Comparison of ENCODE assay signal across 18 cellular contexts in the genomic region with DNA sequence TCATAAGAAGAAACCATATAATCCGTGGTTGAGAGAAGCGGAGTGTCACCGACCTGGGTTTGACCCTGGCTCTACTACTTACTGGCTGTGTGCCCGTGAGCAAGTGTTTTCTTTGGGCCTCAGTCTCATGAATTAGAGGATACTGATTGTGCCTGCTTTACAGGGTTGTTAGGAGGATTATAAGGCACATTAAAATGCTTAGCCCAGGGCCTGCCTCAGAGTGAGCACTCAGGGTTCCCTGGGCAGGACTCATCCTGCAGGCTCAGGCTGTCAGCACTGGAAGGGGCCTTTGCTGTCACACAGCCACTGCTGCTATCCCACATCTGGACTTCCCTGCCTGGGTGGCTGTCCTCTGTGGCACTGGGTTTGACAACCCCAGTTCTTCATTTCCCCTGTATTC. TPM values are rescaled to one million over a fixed set of nuclear protein-coding genes. Genes with fewer than 3 reads are reported as not detected.
A peak's percentile ranks its signal among the peaks of the same experiment; 100 is the strongest.
DNase-seq lines count a peak whose midpoint lies in the region; ATAC-seq and TF ChIP-seq lines count a peak whose summit lies in the region.
"Had no signal": no experiment of that assay in that cellular context is flagged by ENCODE, and none has a peak within 500 bp of the region (broad histone marks: within the 10 kb centered on the region; RNA-seq: fewer than 3 reads in every experiment).

No MANE protein-coding gene starts in this region.

- H3K9me3 ChIP-seq in heart left ventricle (no peaks in the 10 kb centered on the region), osteoblast (ENCODE audit: low read depth, low read length) (no peaks in the 10 kb centered on the region)

- peak overlapping the region; percentile 25 for H3K4me2 ChIP-seq in osteoblast (ENCODE audit: insufficient read depth, low read length)
- H3K4me2 ChIP-seq: PC-9 had no signal

- peak overlapping the region in 9 of 12 donors; percentile 12 to 71 (median 46) for H3K27ac ChIP-seq in heart left ventricle
- no peak overlapping the region for H3K27ac ChIP-seq in osteoblast (ENCODE audit: low read depth, low read length)
- H3K27ac ChIP-seq: PC-9 had no signal

- no peaks in the 10 kb centered on the region for H4K20me1 ChIP-seq in osteoblast (ENCODE audit: insufficient read depth, low read length)

- TF ChIP-seq POLR2A in heart left ventricle (IDR thresholded peaks at IDR 0.05) = no peak

- H3K36me3 Mint-ChIP-seq in activated T-cell treated with anti-CD3 and anti-CD28 coated beads, Interleukin-2, amount 50 U/mL, for 24 hours (ENCODE audit: low read depth) = no peaks in the 10 kb centered on the region
- H3K36me3 Mint-ChIP-seq: CD4-positive, CD25-positive, alpha-beta regulatory T cell; stimulated activated naive B cell treated with anti-CD40 and anti-IgM and Interleukin-4, amounts not matched to agents 10 μg/mL and 1 μg/mL and 100 μg/mL, for 72 hours had no signal

- no peaks in the 10 kb centered on the region for H3K9me3 Mint-ChIP-seq in activated T-cell treated with anti-CD3 and anti-CD28 coated beads, Interleukin-2, amount 50 U/mL, for 24 hours
- H3K9me3 Mint-ChIP-seq: activated T-helper 2 cell treated with anti-CD3 and anti-CD28 coated beads, Interferon-gamma antibody, Interleukin-2, Interleukin-4, amounts not matched to agents 10 μg/mL and 5 μg/mL and 100 μg/mL, durations not matched to agents 14 hours and 24 hours and 36 hours; CD4-positive, CD25-positive, alpha-beta regulatory T cell; stimulated activated naive B cell treated with anti-CD40 and anti-IgM and Interleukin-4, amounts not matched to agents 10 μg/mL and 1 μg/mL and 100 μg/mL, for 72 hours had no signal

- H3K4me3 Mint-ChIP-seq in activated T-cell treated with anti-CD3 and anti-CD28 coated beads, Interleukin-2, amount 50 U/mL, for 24 hours = no peak overlapping the region
- H3K4me3 Mint-ChIP-seq: CD4-positive, CD25-positive, alpha-beta regulatory T cell; stimulated activated naive B cell treated with anti-CD40 and anti-IgM and Interleukin-4, amounts not matched to agents 10 μg/mL and 1 μg/mL and 100 μg/mL, for 72 hours had no signal

- no peaks in the 10 kb centered on the region for H3K4me1 Mint-ChIP-seq in activated T-cell treated with anti-CD3 and anti-CD28 coated beads, Interleukin-2, amount 50 U/mL, for 24 hours (ENCODE audit: low read depth)
- H3K4me1 Mint-ChIP-seq: CD4-positive, CD25-positive, alpha-beta regulatory T cell; stimulated activated naive B cell treated with anti-CD40 and anti-IgM and Interleukin-4, amounts not matched to agents 10 μg/mL and 1 μg/mL and 100 μg/mL, for 72 hours had no signal

- H3K36me3 ChIP-seq in heart left ventricle = no peaks in the 10 kb centered on the region
- H3K36me3 ChIP-seq in osteoblast (ENCODE audit: insufficient read depth, low read length) = no peaks in the 10 kb centered on the region

- no peaks in the 10 kb centered on the region for H3K79me2 ChIP-seq in osteoblast (ENCODE audit: insufficient read depth, low read length)

- WGBS in heart left ventricle, 4 donors = 42 to 71% (median 57%) methylated on average over 4 of the region's 4 CpGs

- TF ChIP-seq CTCF in heart left ventricle (IDR thresholded peaks at IDR 0.05) (no peak), osteoblast (IDR thresholded peaks at IDR 0.05; ENCODE audit: extremely low read depth, low read depth, low read length) (no peak)

- no peaks in the 10 kb centered on the region for H3K27me3 Mint-ChIP-seq in activated T-cell treated with anti-CD3 and anti-CD28 coated beads, Interleukin-2, amount 50 U/mL, for 24 hours
- H3K27me3 Mint-ChIP-seq: CD4-positive, CD25-positive, alpha-beta regulatory T cell; stimulated activated naive B cell treated with anti-CD40 and anti-IgM and Interleukin-4, amounts not matched to agents 10 μg/mL and 1 μg/mL and 100 μg/mL, for 72 hours had no signal

- DNase-seq in EH (ENCODE audit: low read depth) (peak; percentile 3), astrocyte of the hippocampus (ENCODE audit: low read depth, low spot score) (peak; percentile 49), heart left ventricle (no peak), osteoblast (ENCODE audit: insufficient read length, low spot score, missing footprints) (peak; percentile 95), NCI-H748 treated with DMSO at 0.1 percent for 48 hours (lab: John Stamatoyannopoulos, UW) (no peak)
- no peak for DNase-seq in activated T-cell treated with anti-CD3 and anti-CD28 coated beads, Interleukin-2, amount 50 U/mL, for 24 hours
- DNase-seq in activated CD8-positive, alpha-beta memory T cell treated with anti-CD3 and anti-CD28 coated beads, Interleukin-2, amount 50 U/mL, for 4 hours = no peak
- DNase-seq: activated CD4-positive, alpha-beta T cell treated with anti-CD3 and anti-CD28 coated beads, Interleukin-2, amount 50 U/mL, for 48 hours; CD4-positive, CD25-positive, alpha-beta regulatory T cell; NCI-H510A; PC-9; stimulated activated naive B cell treated with anti-CD40 and anti-IgM and Interleukin-4, amounts not matched to agents 10 μg/mL and 1 μg/mL and 100 μg/mL, for 72 hours had no signal

- ATAC-seq in heart left ventricle (peak in 1 of 4 donors; percentile 2), HG03432 (IDR thresholded peaks at IDR 0.05; ENCODE audit: unreplicated experiment) (no peak)
- ATAC-seq: stimulated activated naive B cell treated with anti-CD40 and anti-IgM and Interleukin-4, amounts not matched to agents 10 μg/mL and 1 μg/mL and 100 μg/mL, for 72 hours had no signal

- intact Hi-C loops in heart left ventricle (cut with DNase I) = no loop called here

- H3K27me3 ChIP-seq in heart left ventricle (no peaks in the 10 kb centered on the region), osteoblast (ENCODE audit: insufficient read depth, low read length) (no peaks in the 10 kb centered on the region)
- H3K27me3 ChIP-seq: dorsolateral prefrontal cortex had no signal

- peaks cover 0 to 43% (median 15%) of the 10 kb centered on the region in 12 donors for H3K4me1 ChIP-seq in heart left ventricle
- peaks cover 14% of the 10 kb centered on the region for H3K4me1 ChIP-seq in osteoblast (ENCODE audit: insufficient read depth, low read length)

- H2AFZ ChIP-seq in osteoblast (ENCODE audit: low read length) = peak overlapping the region; percentile 40
- H2AFZ ChIP-seq: PC-9 had no signal

- no peak overlapping the region for H3K27ac Mint-ChIP-seq in activated T-cell treated with anti-CD3 and anti-CD28 coated beads, Interleukin-2, amount 50 U/mL, for 24 hours
- H3K27ac Mint-ChIP-seq: activated T-helper 2 cell treated with anti-CD3 and anti-CD28 coated beads, Interferon-gamma antibody, Interleukin-2, Interleukin-4, amounts not matched to agents 10 μg/mL and 5 μg/mL and 100 μg/mL, durations not matched to agents 14 hours and 24 hours and 36 hours; stimulated activated naive B cell treated with anti-CD40 and anti-IgM and Interleukin-4, amounts not matched to agents 10 μg/mL and 1 μg/mL and 100 μg/mL, for 72 hours had no signal

- no peak overlapping the region for H3K4me3 ChIP-seq in heart left ventricle
- H3K4me3 ChIP-seq in osteoblast (ENCODE audit: insufficient read depth, low read length) = no peak overlapping the region
- H3K4me3 ChIP-seq: dorsolateral prefrontal cortex, PC-9 had no signal

RNA-seq across cellular contexts. Expression of a gene that starts 4.7 kb away (rescaled TPM):
- 1 to 10 TPM in 6 of 9 donors, under 1 TPM in 3; 0.09 to 9.0 (median 1.4) TPM for total RNA-seq in heart left ventricle
- 1 to 10 TPM in 1 of 2 donors, under 1 TPM in 1; 0.10 to 3.2 TPM for polyA plus RNA-seq in heart left ventricle
- total RNA-seq in osteoblast = not detected in 2 replicates
- total RNA-seq: activated T-helper 2 cell treated with anti-CD3 and anti-CD28 coated beads, Interferon-gamma antibody, Interleukin-2, Interleukin-4, amounts not matched to agents 10 μg/mL and 5 μg/mL and 100 μg/mL, durations not matched to agents 14 hours and 24 hours and 36 hours; CD4-positive, CD25-positive, alpha-beta regulatory T cell; fibroblast of lung; liver; M059J had no signal
- polyA plus RNA-seq: CD4-positive, CD25-positive, alpha-beta regulatory T cell; fibroblast of lung; liver had no signal

RNA-seq across cellular contexts. Expression of a gene that starts 56.4 kb away (rescaled TPM):
- total RNA-seq in heart left ventricle (10 to 100 TPM; 37.1 to 59.9 (median 48.2) TPM), osteoblast (69.1 and 76.6 TPM in 2 replicates)
- polyA plus RNA-seq in heart left ventricle = 10 to 100 TPM; 33.8 to 33.9 TPM

RNA-seq across cellular contexts. Expression of a gene that starts 57.4 kb away (rescaled TPM):
- total RNA-seq in heart left ventricle (not detected), osteoblast (not detected in 2 replicates)
- polyA plus RNA-seq in heart left ventricle = not detected
- total RNA-seq: activated T-helper 2 cell treated with anti-CD3 and anti-CD28 coated beads, Interferon-gamma antibody, Interleukin-2, Interleukin-4, amounts not matched to agents 10 μg/mL and 5 μg/mL and 100 μg/mL, durations not matched to agents 14 hours and 24 hours and 36 hours; CD4-positive, CD25-positive, alpha-beta regulatory T cell; fibroblast of lung; liver had no signal
- polyA plus RNA-seq: CD4-positive, CD25-positive, alpha-beta regulatory T cell; fibroblast of lung; liver had no signal

Comparison
In these comparisons a context has a peak if more than half of its experiments do, and no peak if none do; other contexts are left out.
1. DNase-seq: peak in EH (single experiment), astrocyte of the hippocampus (single experiment) and osteoblast (single experiment); none in heart left ventricle (0 of 5), NCI-H748 treated with DMSO at 0.1 percent for 48 hours (single experiment), activated T-cell treated with anti-CD3 and anti-CD28 coated beads, Interleukin-2, amount 50 U/mL, for 24 hours (single experiment) and activated CD8-positive, alpha-beta memory T cell treated with anti-CD3 and anti-CD28 coated beads, Interleukin-2, amount 50 U/mL, for 4 hours (single experiment).